In genomic region chr5:81778642-81779041, GRCh38 we compare ENCODE assay signal across 8 cellular contexts. TPM values are rescaled to one million over a fixed set of nuclear protein-coding genes. Genes with fewer than 3 reads are reported as not detected.
DNase-seq lines count a peak whose midpoint lies in the region; ATAC-seq and TF ChIP-seq lines count a peak whose summit lies in the region.

No MANE protein-coding gene starts in this region.

- no peaks in the 10 kb centered on the region for H3K36me3 Mint-ChIP-seq in chondrocyte (ENCODE audit: low read depth)

- H3K27me3 ChIP-seq in BLaER1 treated with 17β-estradiol and CSF1 and Interleukin-3, amounts not matched to agents 10 nM and 100 nM = no peaks in the 10 kb centered on the region
- H3K27me3 ChIP-seq in mucosa of rectum (ENCODE audit: control insufficient read depth in 2 of 2, insufficient read depth in 2 of 2, low read length in 2 of 2) = no peaks in the 10 kb centered on the region

- H3K4me3 ChIP-seq in BLaER1 treated with 17β-estradiol and CSF1 and Interleukin-3, amounts not matched to agents 10 nM and 100 nM = peak overlapping the region; percentile 32 to 58 (median 44); a peak in 15 of 20 replicates
- peak overlapping the region; percentile 20 to 73 for H3K4me3 ChIP-seq in mucosa of rectum (ENCODE audit: low read length in 2 of 2)

- peaks cover 31% of the 10 kb centered on the region for H3K4me1 Mint-ChIP-seq in chondrocyte (ENCODE audit: low read depth)

- no peaks in the 10 kb centered on the region for H4K20me1 ChIP-seq in BLaER1 treated with 17β-estradiol and CSF1 and Interleukin-3, amounts not matched to agents 10 nM and 100 nM

- no peak for TF ChIP-seq CTCF in chondrocyte (IDR thresholded peaks at IDR 0.05)

- H3K9me3 Mint-ChIP-seq in chondrocyte (ENCODE audit: low read depth) = no peaks in the 10 kb centered on the region

- H3K9me3 ChIP-seq in BLaER1 treated with 17β-estradiol and CSF1 and Interleukin-3, amounts not matched to agents 10 nM and 100 nM (replicated peaks in 1 of 11) = no peaks in the 10 kb centered on the region
- no peaks in the 10 kb centered on the region for H3K9me3 ChIP-seq in mucosa of rectum (ENCODE audit: control insufficient read depth in 2 of 2, low read length in 2 of 2)

- H3K27me3 Mint-ChIP-seq in chondrocyte (ENCODE audit: low read depth) = no peaks in the 10 kb centered on the region

- H3K4me2 ChIP-seq in BLaER1 treated with 17β-estradiol and CSF1 and Interleukin-3, amounts not matched to agents 10 nM and 100 nM = peak overlapping the region; percentile 76 to 93 (median 85)

- DNase-seq in M059J (ENCODE audit: low read depth) (peak; percentile 51), chondrocyte (ENCODE audit: low spot score) (no peak), amygdala (lab: John Stamatoyannopoulos, UW) (no peak), Kasumi-1 (lab: John Stamatoyannopoulos, UW) (no peak)

- H3K27ac ChIP-seq in BLaER1 treated with 17β-estradiol and CSF1 and Interleukin-3, amounts not matched to agents 10 nM and 100 nM = peak overlapping the region; percentile 47 to 79 (median 71); a peak in 19 of 22 replicates
- peak overlapping the region; percentile 59 to 79 for H3K27ac ChIP-seq in mucosa of rectum (ENCODE audit: low read depth in 2 of 2, low read length in 2 of 2)

- H3K4me3 Mint-ChIP-seq in chondrocyte (ENCODE audit: unreplicated experiment) = peak overlapping the region; percentile 58

- H3K27ac Mint-ChIP-seq in chondrocyte (ENCODE audit: unreplicated experiment) = peak overlapping the region; percentile 91

- peaks cover 15 to 30% (median 19%) of the 10 kb centered on the region in 10 experiments for H3K4me1 ChIP-seq in BLaER1 treated with 17β-estradiol and CSF1 and Interleukin-3, amounts not matched to agents 10 nM and 100 nM
- peaks cover 8 to 15% of the 10 kb centered on the region in 2 donors for H3K4me1 ChIP-seq in mucosa of rectum (ENCODE audit: control insufficient read depth in 2 of 2, insufficient read depth in 2 of 2, low read length in 2 of 2)

- no peak for ATAC-seq in HG03439 (IDR thresholded peaks at IDR 0.05; ENCODE audit: unreplicated experiment)
- no peak for ATAC-seq in HG02852 (IDR thresholded peaks at IDR 0.05; ENCODE audit: unreplicated experiment)

- peak overlapping the region; percentile 45 to 75 (median 71); a peak in 20 of 22 replicates for H3K9ac ChIP-seq in BLaER1 treated with 17β-estradiol and CSF1 and Interleukin-3, amounts not matched to agents 10 nM and 100 nM
- H3K9ac ChIP-seq in mucosa of rectum (ENCODE audit: low read depth in 1 of 2, low read length in 2 of 2) = peak overlapping the region; percentile 43 to 60

- H3K36me3 ChIP-seq in BLaER1 treated with 17β-estradiol and CSF1 and Interleukin-3, amounts not matched to agents 10 nM and 100 nM = no peaks in the 10 kb centered on the region
- no peaks in the 10 kb centered on the region for H3K36me3 ChIP-seq in mucosa of rectum (ENCODE audit: control insufficient read depth in 2 of 2, insufficient read depth in 2 of 2, low read length in 2 of 2)

RNA-seq across cellular contexts. Expression of gene SSBP2, which starts 27.7 kb away (rescaled TPM):
- total RNA-seq in M059J (2014; rRNA removed; shearing (Covaris generic)) = 32.3 and 34.2 TPM in 2 replicates
- 47.9 to 61.4 TPM (median 52.0 TPM) in 3 replicates for total RNA-seq in chondrocyte
